In the genomic region with DNA sequence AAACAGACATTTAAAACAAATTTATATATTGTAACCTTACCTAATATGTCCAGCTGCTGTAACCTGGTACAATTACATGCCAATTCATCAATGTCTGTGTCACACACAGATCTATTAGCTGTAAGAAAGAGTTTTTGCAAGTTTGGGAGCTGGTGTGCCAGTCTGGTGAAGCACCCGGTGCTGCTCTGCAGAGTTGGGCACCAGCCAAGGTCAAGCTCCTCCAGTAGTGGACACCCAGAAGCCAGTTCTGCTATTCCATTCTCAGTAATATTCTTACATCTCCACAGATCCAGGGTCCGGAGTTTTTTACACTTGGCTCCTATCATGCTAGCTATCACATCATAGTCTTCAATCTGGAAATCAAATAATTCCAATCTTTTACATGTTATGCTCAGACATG, we compare ENCODE assay signal across 23 cellular contexts. TPM values are rescaled to one million over a fixed set of nuclear protein-coding genes. Genes with fewer than 3 reads are reported as not detected.
DNase-seq lines count a peak whose midpoint lies in the region; ATAC-seq, FAIRE-seq and TF ChIP-seq lines count a peak whose summit lies in the region.
"Had no signal": no experiment of that assay in that cellular context is flagged by ENCODE, and none has a peak within 500 bp of the region (broad histone marks: within the 10 kb centered on the region; RNA-seq: fewer than 3 reads in every experiment).

No MANE protein-coding gene starts in this region.

- TF ChIP-seq CTCF in right atrium auricular region (IDR thresholded peaks at IDR 0.05), result no peak
- no peak for TF ChIP-seq CTCF in pancreas (IDR thresholded peaks at IDR 0.05)

- WGBS in right cardiac atrium, result 65% methylated on average over 2 of the region's 2 CpGs
- WGBS in pancreas, 2 donors, result 48 to 58% methylated on average over 2 of the region's 2 CpGs

- H3K27ac ChIP-seq in right cardiac atrium (ENCODE audit: low read length) (no peak overlapping the region), right atrium auricular region (no peak overlapping the region), pancreas (no peak overlapping the region)
- H3K27ac ChIP-seq: BLaER1, HL-60, PC-9, RWPE1, SJCRH30 had no signal

- no peaks in the 10 kb centered on the region for H3K4me1 ChIP-seq in right cardiac atrium (ENCODE audit: control insufficient read depth, insufficient read depth, low read length)
- no peaks in the 10 kb centered on the region for H3K4me1 ChIP-seq in right atrium auricular region
- no peaks in the 10 kb centered on the region for H3K4me1 ChIP-seq in pancreas
- H3K4me1 ChIP-seq: BLaER1, SJCRH30 had no signal

- FAIRE-seq in pancreas (lab: Jason Lieb, UNC), result no peak
- FAIRE-seq: H54 had no signal

- H3K9me3 ChIP-seq in right cardiac atrium (ENCODE audit: control insufficient read depth, low read length) (no peaks in the 10 kb centered on the region), right atrium auricular region (no peaks in the 10 kb centered on the region), pancreas (no peaks in the 10 kb centered on the region)
- H3K9me3 ChIP-seq: BLaER1, SJCRH30 had no signal

- intact Hi-C loops in right cardiac atrium (cut with DNase I), result no loop called here
- intact Hi-C loops in pancreas (cut with DNase I), result no loop called here

- H3K36me3 ChIP-seq in right atrium auricular region, result no peaks in the 10 kb centered on the region
- H3K36me3 ChIP-seq in pancreas, result peaks cover 0 to 7% (median 4%) of the 10 kb centered on the region in 3 donors
- H3K36me3 ChIP-seq: SJCRH30 had no signal

- ATAC-seq in right cardiac atrium (no peak), pancreas (peak in 1 of 4 donors; percentile 59), HG03045 (IDR thresholded peaks at IDR 0.05; ENCODE audit: unreplicated experiment) (no peak)

- peak in 2 of 3 donors; percentile 57 to 58 for DNase-seq in right cardiac atrium
- no peak for DNase-seq in right atrium auricular region (ENCODE audit: low spot score)
- peak; percentile 17 for DNase-seq in globus pallidus (ENCODE audit: low spot score)
- DNase-seq in pancreas, result peak in 4 of 6 donors; percentile 17 to 60 (median 42)
- DNase-seq in LoVo (ENCODE audit: low spot score), result no peak
- no peak for DNase-seq in UCSD-AML1 (lab: John Stamatoyannopoulos, UW; ENCODE audit: unreplicated experiment)
- DNase-seq: CD4-positive, alpha-beta T cell; COR-L47; DMS79; KBM-7; NCI-H1105; NCI-H2029 treated with DMSO at 0.1 percent for 48 hours; NCI-H226; NCI-H510A treated with DMSO at 0.1 percent for 48 hours; NCI-H748 treated with DMSO at 0.1 percent for 48 hours; PC-9; SJCRH30 had no signal

- H3K4me3 ChIP-seq in right cardiac atrium (ENCODE audit: low read length) (no peak overlapping the region), right atrium auricular region (no peak overlapping the region), pancreas (no peak overlapping the region)
- H3K4me3 ChIP-seq: BLaER1, PC-9, SJCRH30 had no signal

- no peaks in the 10 kb centered on the region for H3K27me3 ChIP-seq in right cardiac atrium (ENCODE audit: control insufficient read depth, insufficient read depth)
- no peaks in the 10 kb centered on the region for H3K27me3 ChIP-seq in right atrium auricular region
- H3K27me3 ChIP-seq in pancreas, result no peaks in the 10 kb centered on the region
- H3K27me3 ChIP-seq: BLaER1, SJCRH30 had no signal

RNA-seq across cellular contexts. Expression of a gene that starts 41.0 kb away (rescaled TPM):
- total RNA-seq in right cardiac atrium (not detected), right atrium auricular region (not detected), pancreas (not detected)
- polyA plus RNA-seq in right cardiac atrium (0.05 TPM), pancreas (not detected)
- total RNA-seq: CD4-positive, alpha-beta T cell; HT-29; PC-9 had no signal

Comparison
In these comparisons a context has a peak if more than half of its experiments do, and no peak if none do; other contexts are left out.
1. DNase-seq: peak in right cardiac atrium (2 of 3), globus pallidus (single experiment) and pancreas (4 of 6); none in right atrium auricular region (single experiment), LoVo (single experiment) and UCSD-AML1 (single experiment).